13 cellular contexts compared by ENCODE assay signal in the genomic region with DNA sequence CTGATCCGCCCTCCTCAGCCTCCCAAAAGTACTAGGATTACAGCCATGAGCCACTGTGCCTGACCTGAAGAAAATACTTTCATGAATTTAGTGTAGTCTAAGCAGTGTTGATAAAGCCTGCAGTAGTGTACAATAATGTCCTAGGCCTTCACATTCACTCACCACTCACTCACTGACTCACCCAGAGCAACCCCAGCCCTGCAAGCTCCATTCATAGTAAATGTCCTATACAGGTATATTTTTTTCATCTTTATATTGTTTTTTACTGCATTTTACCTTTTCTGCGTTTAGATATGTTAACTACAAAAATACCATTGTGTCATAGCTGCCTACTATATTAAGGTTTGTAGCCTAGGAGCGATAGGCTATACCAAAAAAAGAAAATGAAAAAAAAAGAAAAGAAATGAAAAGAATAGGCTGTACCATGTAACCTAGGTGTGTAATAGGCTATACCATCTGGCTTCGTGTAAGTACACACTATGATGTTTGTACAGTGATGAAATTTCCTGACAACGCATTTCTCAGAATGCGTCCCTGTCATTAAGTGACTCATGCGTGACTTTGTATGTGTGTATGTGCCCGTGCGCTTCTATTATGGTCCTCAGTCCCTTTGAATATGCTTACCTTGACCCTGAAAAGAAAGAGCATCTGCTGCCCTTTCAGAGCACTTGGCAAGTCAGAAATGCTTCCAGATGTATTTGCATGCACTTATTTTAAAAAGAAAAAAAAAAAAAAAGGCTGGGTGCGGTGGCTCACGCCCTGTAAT. TPM values are rescaled to one million over a fixed set of nuclear protein-coding genes. Genes with fewer than 3 reads are reported as not detected.
DNase-seq lines count a peak whose midpoint lies in the region; ATAC-seq and TF ChIP-seq lines count a peak whose summit lies in the region.
"Had no signal": no experiment of that assay in that cellular context is flagged by ENCODE, and none has a peak within 500 bp of the region (broad histone marks: within the 10 kb centered on the region; RNA-seq: fewer than 3 reads in every experiment).

No MANE protein-coding gene starts in this region.

- no peak for TF ChIP-seq CTCF in hepatocyte (IDR thresholded peaks at IDR 0.05; ENCODE audit: poor library complexity)
- no peak for TF ChIP-seq CTCF in heart left ventricle (IDR thresholded peaks at IDR 0.05)

- H3K4me1 Mint-ChIP-seq in naive thymus-derived CD8-positive, alpha-beta T cell: peaks cover 4 to 9% (median 6%) of the 10 kb centered on the region in 4 donors

- intact Hi-C loops in heart left ventricle (cut with DNase I) (no loop called here), right cardiac atrium (cut with DNase I) (no loop called here)

- no peaks in the 10 kb centered on the region for H3K9me3 Mint-ChIP-seq in naive thymus-derived CD8-positive, alpha-beta T cell

- H3K27me3 ChIP-seq in hepatocyte (peaks cover 11% of the 10 kb centered on the region), heart left ventricle (peaks cover 0 to 15% (median 0%) of the 10 kb centered on the region in 9 donors), right cardiac atrium (ENCODE audit: control insufficient read depth, insufficient read depth) (no peaks in the 10 kb centered on the region)
- H3K27me3 ChIP-seq: upper lobe of left lung had no signal

- no peaks in the 10 kb centered on the region for H3K79me2 ChIP-seq in hepatocyte

- H3K4me3 Mint-ChIP-seq in naive thymus-derived CD8-positive, alpha-beta T cell: no peak overlapping the region

- peak overlapping the region in 2 of 10 donors; percentile 16 to 39 for H3K27ac Mint-ChIP-seq in naive thymus-derived CD8-positive, alpha-beta T cell

- H3K27ac ChIP-seq in hepatocyte (peak overlapping the region; percentile 23), heart left ventricle (no peak overlapping the region), right cardiac atrium (ENCODE audit: low read length) (no peak overlapping the region)
- H3K27ac ChIP-seq: esophagus muscularis mucosa, upper lobe of left lung had no signal

- no peak for TF ChIP-seq POLR2A in heart left ventricle (IDR thresholded peaks at IDR 0.05)

- H3K4me3 ChIP-seq in hepatocyte (no peak overlapping the region), heart left ventricle (no peak overlapping the region), right cardiac atrium (ENCODE audit: low read length) (no peak overlapping the region)
- H3K4me3 ChIP-seq: esophagus muscularis mucosa, upper lobe of left lung had no signal

- no peaks in the 10 kb centered on the region for H3K4me1 ChIP-seq in hepatocyte (ENCODE audit: insufficient read depth)
- H3K4me1 ChIP-seq in heart left ventricle: peaks cover 0 to 7% (median 0%) of the 10 kb centered on the region in 12 donors
- no peaks in the 10 kb centered on the region for H3K4me1 ChIP-seq in right cardiac atrium (ENCODE audit: control insufficient read depth, insufficient read depth, low read length)
- H3K4me1 ChIP-seq: esophagus muscularis mucosa, upper lobe of left lung had no signal

- POLR2A ChIA-PET in naive thymus-derived CD8-positive, alpha-beta T cell (lab: Charles Lee): no interaction called here

- no peak overlapping the region for H3K4me2 ChIP-seq in hepatocyte

- H3K36me3 Mint-ChIP-seq in naive thymus-derived CD8-positive, alpha-beta T cell: no peaks in the 10 kb centered on the region

- no peak for ATAC-seq in heart left ventricle
- no peak for ATAC-seq in HG02981 (IDR thresholded peaks at IDR 0.05; ENCODE audit: unreplicated experiment)
- no peak for ATAC-seq in right cardiac atrium
- ATAC-seq in naive thymus-derived CD8-positive, alpha-beta T cell: no peak
- ATAC-seq: HCT116, left lobe of liver had no signal

- no peaks in the 10 kb centered on the region for H4K20me1 ChIP-seq in hepatocyte (ENCODE audit: insufficient read depth, poor library complexity, severe bottlenecking)

- H3K9me3 ChIP-seq in hepatocyte (ENCODE audit: low read depth) (no peaks in the 10 kb centered on the region), heart left ventricle (no peaks in the 10 kb centered on the region), right cardiac atrium (ENCODE audit: control insufficient read depth, low read length) (no peaks in the 10 kb centered on the region)
- H3K9me3 ChIP-seq: esophagus muscularis mucosa, upper lobe of left lung had no signal

- WGBS in hepatocyte (ENCODE audit: low lambda C conversion rate, missing lambda C conversion rate): 79% methylated on average over 11 of the region's 11 CpGs
- WGBS in heart left ventricle, 4 donors: 86 to 92% (median 91%) methylated on average over 11 of the region's 11 CpGs
- WGBS in right cardiac atrium: 91% methylated on average over 11 of the region's 11 CpGs

- H3K36me3 ChIP-seq in hepatocyte (replicated peaks; ENCODE audit: insufficient read depth, low read depth) (no peaks in the 10 kb centered on the region), heart left ventricle (no peaks in the 10 kb centered on the region)
- H3K36me3 ChIP-seq: esophagus muscularis mucosa, upper lobe of left lung had no signal

- H3K27me3 Mint-ChIP-seq in naive thymus-derived CD8-positive, alpha-beta T cell: no peaks in the 10 kb centered on the region

- DNase-seq in GM04504 (ENCODE audit: low read depth) (peak; percentile 24), NCI-H1436 treated with DMSO at 0.1 percent for 48 hours (lab: John Stamatoyannopoulos, UW) (peak; percentile 91), RKO (ENCODE audit: low spot score) (peak; percentile 82), hepatocyte (ENCODE audit: low spot score) (peak; percentile 58), heart left ventricle (no peak), right cardiac atrium (no peak)
- DNase-seq in naive thymus-derived CD8-positive, alpha-beta T cell: no peak
- DNase-seq: aorta, upper lobe of left lung had no signal

- no peaks in the 10 kb centered on the region for H3K9me2 ChIP-seq in hepatocyte (replicated peaks; ENCODE audit: insufficient read depth)

- H2AFZ ChIP-seq in hepatocyte: no peak overlapping the region

RNA-seq across cellular contexts. Expression of a gene that starts 9.2 kb away (rescaled TPM):
- total RNA-seq in hepatocyte (0.52 and 0.57 TPM in 2 replicates), heart left ventricle (10 to 100 TPM in 1 of 9 donors, 1 to 10 TPM in 7, under 1 TPM in 1; 0.79 to 44.9 (median 1.8) TPM), right cardiac atrium (1 to 10 TPM; 1.7 to 4.5 (median 2.3) TPM)
- polyA plus RNA-seq in hepatocyte (0.47 and 0.74 TPM in 2 replicates), heart left ventricle (1 to 10 TPM in 1 of 2 donors, under 1 TPM in 1; 0.50 to 1.5 TPM), right cardiac atrium (0.52 TPM)
- total RNA-seq in naive thymus-derived CD8-positive, alpha-beta T cell: under 1 TPM; 0.10 to 0.36 TPM
- polyA plus RNA-seq in naive thymus-derived CD8-positive, alpha-beta T cell: 1 to 10 TPM in 1 of 3 donors, under 1 TPM in 2; 0.47 to 3.0 (median 0.64) TPM

RNA-seq across cellular contexts. Expression of a gene that starts 15.3 kb away (rescaled TPM):
- total RNA-seq in hepatocyte (not detected in 2 replicates), heart left ventricle (1 to 10 TPM in 2 of 9 donors, under 1 TPM in 1, not detected in 6; 0.21 to 2.0 (median 1.9) TPM), right cardiac atrium (under 1 TPM in 2 of 4 donors, not detected in 2; 0.50 to 0.54 TPM)
- polyA plus RNA-seq in hepatocyte (not detected in 2 replicates), heart left ventricle (not detected), right cardiac atrium (0.11 TPM)
- total RNA-seq in naive thymus-derived CD8-positive, alpha-beta T cell: 1 to 10 TPM; 2.1 TPM
- 100 to 1,000 TPM in 1 of 3 donors, 1 to 10 TPM in 2; 2.1 to 127 (median 6.6) TPM for polyA plus RNA-seq in naive thymus-derived CD8-positive, alpha-beta T cell

RNA-seq across cellular contexts. Expression of a gene that starts 36.7 kb away (rescaled TPM):
- total RNA-seq in hepatocyte (17.2 and 22.8 TPM in 2 replicates), heart left ventricle (10 to 100 TPM in 8 of 9 donors, 1 to 10 TPM in 1; 10.0 to 30.3 (median 18.8) TPM), right cardiac atrium (10 to 100 TPM; 20.7 to 27.8 (median 23.3) TPM)
- polyA plus RNA-seq in hepatocyte (39.5 and 44.6 TPM in 2 replicates), heart left ventricle (10 to 100 TPM; 36.6 to 59.2 TPM), right cardiac atrium (43.7 TPM)
- total RNA-seq in naive thymus-derived CD8-positive, alpha-beta T cell: 10 to 100 TPM; 13.0 to 15.6 TPM
- 10 to 100 TPM; 50.0 to 57.7 (median 54.3) TPM for polyA plus RNA-seq in naive thymus-derived CD8-positive, alpha-beta T cell

RNA-seq across cellular contexts. Expression of a gene that starts 45.0 kb away (rescaled TPM):
- total RNA-seq in hepatocyte (0.33 TPM in 1 of 2 replicates, not detected in the other), heart left ventricle (not detected), right cardiac atrium (under 1 TPM in 2 of 4 donors, not detected in 2; 0.19 to 0.23 TPM)
- polyA plus RNA-seq in hepatocyte (0.13 and 0.38 TPM in 2 replicates), heart left ventricle (under 1 TPM in 1 of 2 donors, not detected in 1; 0.27 TPM), right cardiac atrium (0.07 TPM)
- not detected for total RNA-seq in naive thymus-derived CD8-positive, alpha-beta T cell
- polyA plus RNA-seq in naive thymus-derived CD8-positive, alpha-beta T cell: not detected
- total RNA-seq: esophagus muscularis mucosa, left lobe of liver had no signal

Comparison
In these comparisons a context has a peak if more than half of its experiments do, and no peak if none do; other contexts are left out.
1. DNase-seq: peak in GM04504 (single experiment), NCI-H1436 treated with DMSO at 0.1 percent for 48 hours (single experiment), RKO (single experiment) and hepatocyte (single experiment); none in heart left ventricle (0 of 5), right cardiac atrium (0 of 3) and naive thymus-derived CD8-positive, alpha-beta T cell (0 of 10).